8 cellular contexts compared by ENCODE assay signal in the genomic region with DNA sequence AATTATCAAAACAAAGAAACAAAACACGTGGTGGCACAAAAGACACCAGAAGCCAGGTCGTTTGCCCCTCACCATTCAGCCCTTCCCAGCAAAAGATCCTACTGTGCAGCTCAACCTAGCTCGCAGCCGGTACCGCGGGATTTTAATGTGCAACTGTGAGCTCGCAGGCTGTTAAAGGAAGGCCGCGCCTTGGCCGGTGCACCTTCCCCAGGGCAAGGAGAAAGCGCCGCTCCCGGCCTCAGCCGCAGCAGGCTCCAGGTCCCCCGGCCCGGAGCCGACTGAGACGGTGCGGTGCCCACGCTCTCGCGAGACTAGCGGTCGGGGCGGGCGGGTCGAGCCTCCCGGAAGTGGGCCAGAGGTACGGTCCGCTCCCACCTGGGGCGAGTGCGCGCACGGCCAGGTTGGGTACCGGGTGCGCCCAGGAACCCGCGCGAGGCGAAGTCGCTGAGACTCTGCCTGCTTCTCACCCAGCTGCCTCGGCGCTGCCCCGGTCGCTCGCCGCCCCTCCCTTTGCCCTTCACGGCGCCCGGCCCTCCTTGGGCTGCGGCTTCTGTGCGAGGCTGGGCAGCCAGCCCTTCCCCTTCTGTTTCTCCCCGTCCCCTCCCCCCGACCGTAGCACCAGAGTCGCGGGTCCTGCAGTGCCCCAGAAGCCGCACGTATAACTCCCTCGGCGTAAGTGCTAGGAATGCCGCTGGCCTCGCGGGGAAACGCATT. TPM values are rescaled to one million over a fixed set of nuclear protein-coding genes. Genes with fewer than 3 reads are reported as not detected.
DNase-seq lines count a peak whose midpoint lies in the region; ATAC-seq and TF ChIP-seq lines count a peak whose summit lies in the region.

A gene (plus strand): TSS at position 618 of the 714 bp plus-strand sequence. CDS start 682 bp downstream, outside the sequence.

- peaks cover 17% of the 10 kb centered on the region for H3K36me3 Mint-ChIP-seq in T-helper 1 cell treated with Interleukin-12 subunit alpha and Interleukin-12 subunit beta and Interleukin-4 antibody, amounts not matched to agents 30 μg/mL and 1 μg/mL, for 36 hours (ENCODE audit: low read depth)

- H3K4me1 ChIP-seq in right atrium auricular region (peaks cover 0 to 23% of the 10 kb centered on the region in 2 donors), uterus (no peaks in the 10 kb centered on the region)

- H3K9me3 ChIP-seq in right atrium auricular region (no peaks in the 10 kb centered on the region), uterus (no peaks in the 10 kb centered on the region)

- H3K27ac ChIP-seq in right atrium auricular region, result peak within 1 kb of the TSS; percentile 88 to 91
- H3K27ac ChIP-seq in uterus, result peak within 1 kb of the TSS; percentile 80 to 90

- H3K27ac Mint-ChIP-seq in T-helper 1 cell treated with Interleukin-12 subunit alpha and Interleukin-12 subunit beta and Interleukin-4 antibody, amounts not matched to agents 30 μg/mL and 1 μg/mL, for 36 hours, result peak within 1 kb of the TSS; percentile 87

- intact Hi-C loops in uterus (cut with DNase I; ENCODE audit: low total_unique reads), result no loop called here

- H3K4me3 ChIP-seq in GM12875 (ENCODE audit: low read depth, low read length) (peak within 1 kb of the TSS; percentile 94), right atrium auricular region (peak within 1 kb of the TSS; percentile 67 to 75), uterus (peak within 1 kb of the TSS; percentile 77)

- no peaks in the 10 kb centered on the region for H3K9me3 Mint-ChIP-seq in T-helper 1 cell treated with Interleukin-12 subunit alpha and Interleukin-12 subunit beta and Interleukin-4 antibody, amounts not matched to agents 30 μg/mL and 1 μg/mL, for 36 hours

- H3K27me3 ChIP-seq in right atrium auricular region (no peaks in the 10 kb centered on the region), uterus (no peaks in the 10 kb centered on the region)

- peak; percentile 98 for ATAC-seq in HG02623 (IDR thresholded peaks at IDR 0.05; ENCODE audit: unreplicated experiment)

- no peaks in the 10 kb centered on the region for H3K27me3 Mint-ChIP-seq in T-helper 1 cell treated with Interleukin-12 subunit alpha and Interleukin-12 subunit beta and Interleukin-4 antibody, amounts not matched to agents 30 μg/mL and 1 μg/mL, for 36 hours (ENCODE audit: low read depth)

- H3K4me3 Mint-ChIP-seq in T-helper 1 cell treated with Interleukin-12 subunit alpha and Interleukin-12 subunit beta and Interleukin-4 antibody, amounts not matched to agents 30 μg/mL and 1 μg/mL, for 36 hours, result peak within 1 kb of the TSS; percentile 96

- H3K4me1 Mint-ChIP-seq in T-helper 1 cell treated with Interleukin-12 subunit alpha and Interleukin-12 subunit beta and Interleukin-4 antibody, amounts not matched to agents 30 μg/mL and 1 μg/mL, for 36 hours (ENCODE audit: low read depth), result peaks cover 23% of the 10 kb centered on the region

- peak; percentile 86 for DNase-seq in NCI-H1105 (lab: John Stamatoyannopoulos, UW)
- DNase-seq in amygdala (lab: John Stamatoyannopoulos, UW), result peak in 54 of 56 donors; percentile 30 to 86 (median 71)
- DNase-seq in right atrium auricular region (ENCODE audit: low spot score), result peak; percentile 82
- peak; percentile 76 for DNase-seq in putamen (ENCODE audit: low spot score)
- DNase-seq in uterus, result peak; percentile 82 to 84

- TF ChIP-seq CTCF in GM12875 (IDR thresholded peaks at IDR 0.05; ENCODE audit: borderline replicate concordance, insufficient read depth, low read depth, low read length) (no peak), right atrium auricular region (IDR thresholded peaks at IDR 0.05) (no peak), uterus (IDR thresholded peaks at IDR 0.05) (no peak)

- TF ChIP-seq POLR2A in uterus (IDR thresholded peaks at IDR 0.05), result peak; percentile 54 to 69

- H3K36me3 ChIP-seq in right atrium auricular region (peaks cover 4% of the 10 kb centered on the region), uterus (no peaks in the 10 kb centered on the region)

RNA-seq across cellular contexts. Expression of the gene that starts here (rescaled TPM):
- total RNA-seq in right atrium auricular region, result 10 to 100 TPM; 20.2 to 45.4 TPM
- 10 to 100 TPM; 10.5 to 27.9 (median 14.2) TPM for total RNA-seq in uterus

Comparison
In these comparisons a context has a peak if more than half of its experiments do, and no peak if none do; other contexts are left out.
1. Peak in every context shown above with its lines: DNase-seq, ATAC-seq, H3K4me3 ChIP-seq and H3K27ac ChIP-seq.